ENCODE assay signal across 8 cellular contexts in genomic region chr2:231297108-231297908, GRCh38.
A peak's percentile ranks its signal among the peaks of the same experiment; 100 is the strongest.
DNase-seq lines count a peak whose midpoint lies in the region; ATAC-seq and TF ChIP-seq lines count a peak whose summit lies in the region.

No MANE protein-coding gene starts in this region.

- CTCF ChIA-PET in activated naive CD4-positive, alpha-beta T cell treated with anti-CD3 and anti-CD28 coated beads for 36 hours (lab: Charles Lee) = interaction anchor here (0.6 to 1.4 kb wide), 3 partner anchors 16 to 110 kb away, joined by 3 to 4 read pairs (median 3); no protein-coding TSS in a partner anchor

- no peak overlapping the region for H3K4me3 ChIP-seq in right atrium auricular region

- peaks cover 0 to 12% of the 10 kb centered on the region in 2 donors for H3K4me1 ChIP-seq in right atrium auricular region

- no peaks in the 10 kb centered on the region for H3K27me3 Mint-ChIP-seq in activated naive CD4-positive, alpha-beta T cell treated with anti-CD3 and anti-CD28 coated beads for 36 hours (ENCODE audit: low read depth)

- no peaks in the 10 kb centered on the region for H3K4me1 Mint-ChIP-seq in activated naive CD4-positive, alpha-beta T cell treated with anti-CD3 and anti-CD28 coated beads for 36 hours (ENCODE audit: low read depth)

- H3K27me3 ChIP-seq in right atrium auricular region = no peaks in the 10 kb centered on the region

- peak; percentile 60 to 78 for TF ChIP-seq CTCF in right atrium auricular region (IDR thresholded peaks at IDR 0.05)

- H3K9me3 ChIP-seq in right atrium auricular region = no peaks in the 10 kb centered on the region

- peak; percentile 35 for DNase-seq in activated naive CD4-positive, alpha-beta T cell treated with anti-CD3 and anti-CD28 coated beads for 36 hours
- no peak for DNase-seq in activated naive CD4-positive, alpha-beta T cell (lab: John Stamatoyannopoulos, UW)
- peak; percentile 63 for DNase-seq in NCI-H2227 (lab: John Stamatoyannopoulos, UW; ENCODE audit: unreplicated experiment)
- peak; percentile 46 for DNase-seq in amniotic epithelial cell (ENCODE audit: low read depth)
- no peak for DNase-seq in right atrium auricular region (ENCODE audit: low spot score)
- peak; percentile 65 for DNase-seq in putamen (ENCODE audit: low spot score)
- DNase-seq in NCI-H187 (lab: John Stamatoyannopoulos, UW) = no peak

- no peaks in the 10 kb centered on the region for H3K36me3 Mint-ChIP-seq in activated naive CD4-positive, alpha-beta T cell treated with anti-CD3 and anti-CD28 coated beads for 36 hours (ENCODE audit: low read depth)

- H3K4me3 Mint-ChIP-seq in activated naive CD4-positive, alpha-beta T cell treated with anti-CD3 and anti-CD28 coated beads for 36 hours = no peak overlapping the region

- intact Hi-C loops in activated naive CD4-positive, alpha-beta T cell treated with anti-CD3 and anti-CD28 coated beads for 36 hours (cut with micrococcal nuclease) = loop anchor here (1.0 to 5.0 kb wide), 2 partner anchors 115 to 155 kb away; no protein-coding TSS in a partner anchor

- H3K36me3 ChIP-seq in right atrium auricular region = no peaks in the 10 kb centered on the region

- no peaks in the 10 kb centered on the region for H3K9me3 Mint-ChIP-seq in activated naive CD4-positive, alpha-beta T cell treated with anti-CD3 and anti-CD28 coated beads for 36 hours

- no peak overlapping the region for H3K27ac Mint-ChIP-seq in activated naive CD4-positive, alpha-beta T cell treated with anti-CD3 and anti-CD28 coated beads for 36 hours

- H3K27ac ChIP-seq in right atrium auricular region = no peak overlapping the region

- ATAC-seq in HG02571 (IDR thresholded peaks at IDR 0.05; ENCODE audit: unreplicated experiment) = peak; percentile 62

Comparison
In these comparisons a context has a peak if more than half of its experiments do, and no peak if none do; other contexts are left out.
1. DNase-seq: peak in activated naive CD4-positive, alpha-beta T cell treated with anti-CD3 and anti-CD28 coated beads for 36 hours (single experiment), NCI-H2227 (single experiment), amniotic epithelial cell (single experiment) and putamen (single experiment); none in activated naive CD4-positive, alpha-beta T cell (0 of 4), right atrium auricular region (single experiment) and NCI-H187 (0 of 2).